Comparison of ENCODE assay signal across 5 cellular contexts in genomic region chr1:38169121-38169520, GRCh38.
"Had no signal": no experiment of that assay in that cellular context is flagged by ENCODE, and none has a peak within 500 bp of the region (broad histone marks: within the 10 kb centered on the region; RNA-seq: fewer than 3 reads in every experiment).

No MANE protein-coding gene starts in this region.

- H3K27ac ChIP-seq: HL-60 had no signal

- DNase-seq: IMR-90, KBM-7, KG1 had no signal

- H3K4me3 ChIP-seq: K562 had no signal
